11 cellular contexts compared by ENCODE assay signal in the genomic region with DNA sequence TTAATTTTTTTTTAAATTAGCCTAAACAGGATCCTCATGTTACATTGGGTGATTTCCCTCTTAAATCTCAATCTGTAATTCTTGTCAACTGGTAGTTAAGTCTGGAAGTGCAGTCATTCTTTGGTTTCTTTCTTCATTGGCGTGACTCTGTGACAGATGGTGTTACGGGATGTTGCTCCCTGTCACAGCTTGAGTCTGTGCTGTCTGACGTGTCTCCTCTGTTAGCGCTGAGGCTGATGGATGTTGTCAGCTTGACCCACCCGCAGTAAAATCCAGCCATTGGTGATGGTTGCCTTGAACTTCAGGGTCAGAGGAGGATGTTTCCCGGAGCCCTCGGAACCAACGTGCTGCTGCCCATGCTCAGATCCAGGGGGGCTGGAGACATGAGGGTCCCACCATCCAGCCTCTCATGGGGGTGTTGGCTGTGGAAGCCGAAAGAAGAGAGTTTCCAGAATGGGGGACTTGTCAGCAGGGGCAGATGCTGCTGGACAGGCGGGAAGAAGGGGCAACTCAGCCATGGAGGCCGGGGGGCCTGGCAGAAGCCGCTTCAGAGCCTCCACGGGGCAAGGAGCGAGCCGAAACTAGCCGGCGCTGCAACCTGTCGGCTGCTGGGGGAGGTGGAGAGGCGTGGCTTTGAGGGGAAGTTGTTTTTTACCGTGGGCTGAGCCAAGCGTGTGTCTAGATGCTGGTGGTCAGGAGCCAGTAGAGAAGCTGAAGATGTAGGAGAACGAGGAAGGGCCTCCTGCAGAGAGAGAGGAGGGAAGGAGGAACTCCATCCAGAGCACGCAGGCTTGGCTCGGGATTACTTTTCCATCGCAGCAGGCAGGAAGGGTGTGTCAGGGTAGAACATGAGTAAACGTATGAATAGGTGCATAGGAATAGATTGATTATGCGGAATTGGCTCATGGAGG. TPM values are rescaled to one million over a fixed set of nuclear protein-coding genes. Genes with fewer than 3 reads are reported as not detected.
DNase-seq lines count a peak whose midpoint lies in the region; ATAC-seq, FAIRE-seq and TF ChIP-seq lines count a peak whose summit lies in the region.
"Had no signal": no experiment of that assay in that cellular context is flagged by ENCODE, and none has a peak within 500 bp of the region (broad histone marks: within the 10 kb centered on the region; RNA-seq: fewer than 3 reads in every experiment).

No MANE protein-coding gene starts in this region.

- intact Hi-C loops in heart left ventricle (cut with DNase I) (loop anchor here in 8 of 10 donors (2.0 to 10.0 kb wide), 4 partner anchors 37 to 51 kb away; no protein-coding TSS in a partner anchor), Right ventricle myocardium inferior (cut with DNase I) (loop anchor here (5.0 kb wide), 1 partner anchor 37 kb away; no protein-coding TSS in a partner anchor), K562 (cut with micrococcal nuclease) (no loop called here), vagina (cut with DNase I) (no loop called here)

- H2BK5ac ChIP-seq in mesenchymal stem cell (ENCODE audit: low read depth, low read length, poor library complexity, severe bottlenecking), result no peak overlapping the region

- H2BK120ac ChIP-seq in mesenchymal stem cell (ENCODE audit: low read depth, low read length), result no peak overlapping the region

- H3K27me3 ChIP-seq in heart left ventricle, result no peaks in the 10 kb centered on the region
- H3K27me3 ChIP-seq in K562 (ENCODE audit: control insufficient read depth in 2 of 2, insufficient read depth in 2 of 2, low read length in 2 of 2), result no peaks in the 10 kb centered on the region
- no peaks in the 10 kb centered on the region for H3K27me3 ChIP-seq in mesenchymal stem cell (ENCODE audit: control insufficient read depth in 1 of 2, insufficient read depth in 1 of 2, low read length in 2 of 2)
- no peaks in the 10 kb centered on the region for H3K27me3 ChIP-seq in vagina
- H3K27me3 ChIP-seq: testis had no signal

- no peak overlapping the region for H2AK5ac ChIP-seq in mesenchymal stem cell (ENCODE audit: low read length, severe bottlenecking)

- no TSS peak for BruUV-seq in K562 (replicated peaks; lab: Mats Ljungman, UMichigan)

- H3K9me1 ChIP-seq in K562 (ENCODE audit: control insufficient read depth, insufficient read depth, low read length), result peaks cover 21% of the 10 kb centered on the region

- peaks cover 0 to 48% (median 26%) of the 10 kb centered on the region in 9 donors for H3K36me3 ChIP-seq in heart left ventricle
- H3K36me3 ChIP-seq in K562 (ENCODE audit: control insufficient read depth, insufficient read depth, low read length), result peaks cover 57% of the 10 kb centered on the region; the same call in 2 of the 3 replicates
- peaks cover 36 to 47% of the 10 kb centered on the region in 2 experiments for H3K36me3 ChIP-seq in mesenchymal stem cell (ENCODE audit: control insufficient read depth in 1 of 2, insufficient read depth in 2 of 2, low read depth in 1 of 2, low read length in 2 of 2)
- peaks cover 0 to 15% of the 10 kb centered on the region in 2 donors for H3K36me3 ChIP-seq in vagina

- H3K23ac ChIP-seq in mesenchymal stem cell (ENCODE audit: low read length in 2 of 2), result no peak overlapping the region

- POLR2A ChIA-PET in K562 (lab: Yijun Ruan, JAX), result interaction anchor here (1.0 to 1.4 kb wide), 2 partner anchors 19 to 28 kb away, joined by 3 read pairs; no protein-coding TSS in a partner anchor

- FAIRE-seq in K562 (lab: Jason Lieb, UNC), result no peak

- peak overlapping the region in 11 of 12 donors; percentile 52 to 97 (median 82) for H3K27ac ChIP-seq in heart left ventricle
- no peak overlapping the region; the same call in 2 of the 3 replicates for H3K27ac ChIP-seq in K562 (ENCODE audit: extremely low read depth, low read depth, low read length)
- no peak overlapping the region for H3K27ac ChIP-seq in mesenchymal stem cell (ENCODE audit: low read length, poor library complexity, severe bottlenecking)
- peak overlapping the region; percentile 95 for H3K27ac ChIP-seq in vagina
- H3K27ac ChIP-seq: C4-2B, testis had no signal

- H3K4me1 ChIP-seq in heart left ventricle (peaks cover 23 to 82% (median 59%) of the 10 kb centered on the region in 12 donors), K562 (replicated peaks in 1 of 2; ENCODE audit: control insufficient read depth in 2 of 2, insufficient read depth in 2 of 2, low read length in 2 of 2) (peaks cover 17 to 35% of the 10 kb centered on the region in 2 experiments), mesenchymal stem cell (ENCODE audit: control insufficient read depth, insufficient read depth, low read depth, low read length) (peaks cover 27% of the 10 kb centered on the region), vagina (peaks cover 69% of the 10 kb centered on the region)

- peaks cover 72% of the 10 kb centered on the region for H3K79me2 ChIP-seq in K562 (ENCODE audit: control insufficient read depth, insufficient read depth, low read length)

- WGBS in heart left ventricle, 4 donors, result 66 to 76% (median 73%) methylated on average over 27 of the region's 27 CpGs
- 80% methylated on average over 25 of the region's 27 CpGs for WGBS in K562 (ENCODE audit: insufficient coverage, low coverage, missing lambda C conversion rate)
- 84% methylated on average over 27 of the region's 27 CpGs for WGBS in mesenchymal stem cell

- H3K4me3 ChIP-seq in heart left ventricle (no peak overlapping the region), K562 (no peak overlapping the region), mesenchymal stem cell (ENCODE audit: insufficient read depth in 1 of 2, low read depth in 1 of 2, low read length in 2 of 2) (no peak overlapping the region), vagina (no peak overlapping the region)
- H3K4me3 ChIP-seq: testis had no signal

- CTCF ChIA-PET in K562 (lab: Yijun Ruan, JAX; ENCODE audit: low intra/inter-chr PET ratio), result no interaction called here

- H3K14ac ChIP-seq in mesenchymal stem cell (ENCODE audit: low read length in 2 of 2), result no peak overlapping the region

- H3K4ac ChIP-seq in mesenchymal stem cell (ENCODE audit: low read depth in 1 of 2, low read length in 2 of 2), result no peak overlapping the region

- H3K4me2 ChIP-seq in K562 (ENCODE audit: insufficient read depth, low read length) (no peak overlapping the region), mesenchymal stem cell (ENCODE audit: low read length, poor library complexity, severe bottlenecking) (no peak overlapping the region)

- TF ChIP-seq EP300 in K562 (IDR thresholded peaks at IDR 0.05; ENCODE audit: low read length), result no peak

- H3K9me3 ChIP-seq in heart left ventricle (no peaks in the 10 kb centered on the region), K562 (replicated peaks; ENCODE audit: control insufficient read depth, insufficient read depth, low read depth, low read length) (no peaks in the 10 kb centered on the region), mesenchymal stem cell (ENCODE audit: control insufficient read depth, low read length) (no peaks in the 10 kb centered on the region), vagina (no peaks in the 10 kb centered on the region)
- H3K9me3 ChIP-seq: testis had no signal

- peak in 2 of 4 donors; percentile 5 to 7 for ATAC-seq in heart left ventricle
- ATAC-seq in Right ventricle myocardium inferior, result no peak
- ATAC-seq in K562, result no peak
- no peak for ATAC-seq in GM18909 (IDR thresholded peaks at IDR 0.05; ENCODE audit: poor library complexity, unreplicated experiment)

- H2BK12ac ChIP-seq in mesenchymal stem cell (ENCODE audit: low read length in 2 of 2), result peak overlapping the region in 1 of 2 experiments; percentile 21

- in situ Hi-C loops in K562 (cut with MboI), result no loop called here

- no peak overlapping the region for H2BK15ac ChIP-seq in mesenchymal stem cell (ENCODE audit: low read depth, poor library complexity, severe bottlenecking)

- H4K91ac ChIP-seq in mesenchymal stem cell (ENCODE audit: low read length), result peak overlapping the region; percentile 47

- no peak for TF ChIP-seq RAD21 in K562 (CRISPR knock-in tag; conservative IDR thresholded peaks at IDR 0.05 in 1 of 2, IDR thresholded peaks at IDR 0.05 in 1 of 2)

- peak overlapping the region; percentile 55 for H4K8ac ChIP-seq in mesenchymal stem cell (ENCODE audit: low read length)

- H3K9ac ChIP-seq in K562 (ENCODE audit: insufficient read depth in 1 of 2, low read depth in 2 of 2, low read length in 2 of 2) (peak overlapping the region in 1 of 2 experiments; percentile 73; a peak in 2 of 4 replicates), mesenchymal stem cell (ENCODE audit: low read length) (peak overlapping the region; percentile 62)

- H3K18ac ChIP-seq in mesenchymal stem cell (ENCODE audit: low read depth in 1 of 2, low read length in 2 of 2), result no peak overlapping the region

- TF ChIP-seq CTCF in heart left ventricle (IDR thresholded peaks at IDR 0.05) (no peak), K562 (IDR thresholded peaks at IDR 0.05 in 2 of 3, conservative IDR thresholded peaks at IDR 0.05 in 1 of 3; ENCODE audit: insufficient read depth in 2 of 3, low read depth in 1 of 3, low read length in 3 of 3) (no peak), vagina (IDR thresholded peaks at IDR 0.05) (no peak)

- DNase-seq in heart left ventricle, result peak in 1 of 5 donors; percentile 9
- DNase-seq in Right ventricle myocardium inferior (ENCODE audit: missing footprints), result no peak
- no peak for DNase-seq in K562 (ENCODE audit: extremely low read depth in 1 of 4, low spot score in 3 of 4)
- peak; percentile 11 for DNase-seq in mesenchymal stem cell
- DNase-seq in vagina (ENCODE audit: extremely low spot score in 2 of 2), result no peak
- DNase-seq in NCI-H2081 (lab: John Stamatoyannopoulos, UW), result no peak
- no peak for DNase-seq in globus pallidus (ENCODE audit: low spot score)
- DNase-seq: activated CD8-positive, alpha-beta memory T cell treated with anti-CD3 and anti-CD28 coated beads, Interleukin-2, amount 50 U/mL, for 4 hours had no signal

- TF ChIP-seq POLR2A in heart left ventricle (IDR thresholded peaks at IDR 0.05) (no peak), K562 (conservative IDR thresholded peaks at IDR 0.05) (no peak), vagina (IDR thresholded peaks at IDR 0.05) (no peak)

- peaks cover 39% of the 10 kb centered on the region for H3K79me1 ChIP-seq in mesenchymal stem cell (replicated peaks; ENCODE audit: low read length, poor library complexity, severe bottlenecking)

- H2AFZ ChIP-seq in K562 (ENCODE audit: low read depth, low read length) (no peak overlapping the region), mesenchymal stem cell (ENCODE audit: low read depth, low read length) (no peak overlapping the region)

- peaks cover 29% of the 10 kb centered on the region; the same call in 1 of the 2 replicates for H4K20me1 ChIP-seq in K562 (replicated peaks; ENCODE audit: control insufficient read depth, insufficient read depth, low read length)

RNA-seq across cellular contexts. Expression of gene SUN1, which starts 3.5 kb away (rescaled TPM):
- 100 to 1,000 TPM; 117 to 203 (median 157) TPM for total RNA-seq in heart left ventricle
- polyA plus RNA-seq in heart left ventricle, result 100 to 1,000 TPM; 111 to 148 TPM
- total RNA-seq in Right ventricle myocardium inferior, result 176 TPM
- 527 and 872 TPM in 2 replicates for total RNA-seq in K562 (2011; cell fraction: chromatin; rRNA removed; ENCODE audit: low replicate concordance)
- total RNA-seq in K562 (2011; cell fraction: nucleolus; rRNA removed), result 542 and 585 TPM in 2 replicates
- 348 and 489 TPM in 2 replicates for total RNA-seq in K562 (2011; cell fraction: nucleoplasm; rRNA removed)
- 80.5 and 86.7 TPM in 2 replicates for total RNA-seq in K562 (2014; rRNA removed)
- 38.9 and 42.3 TPM in 2 replicates for total RNA-seq in K562 (2014; rRNA removed; fragmentation: Illumina TruSeq; extraction: Trizol)
- 49.2 and 53.5 TPM in 2 replicates for total RNA-seq in K562 (2015; rRNA removed; fragmentation: Illumina TruSeq; extraction: Trizol)
- 81.9 and 101 TPM in 2 replicates for total RNA-seq in K562 (2021)
- 132 and 143 TPM in 2 replicates for polyA plus RNA-seq in K562 (2011; rRNA removed)
- polyA plus RNA-seq in K562 (2011; cell fraction: cytosol; rRNA removed), result 249 and 254 TPM in 2 replicates
- polyA plus RNA-seq in K562 (2011; cell fraction: nucleus; rRNA removed), result 889 and 1,080 TPM in 2 replicates
- 107 and 112 TPM in 2 replicates for polyA plus RNA-seq in K562 (2012)
- 62.3 and 88.2 TPM in 2 replicates for polyA plus RNA-seq in K562 (2014; fragmentation: Illumina TruSeq; extraction: Trizol)
- 10 to 100 TPM; 36.8 TPM for polyA plus RNA-seq in K562 (2014; fragmentation: Nextera tagmentation; extraction: Ambion mirVana)
- 105 and 119 TPM in 2 replicates for polyA plus RNA-seq in K562 (2014; rRNA removed)
- 72.4 and 98.1 TPM in 2 replicates for polyA minus RNA-seq in K562 (2011; rRNA and poly(A)+ RNA removed)
- 47.4 and 59.7 TPM in 2 replicates for polyA minus RNA-seq in K562 (2011; cell fraction: cytosol; rRNA and poly(A)+ RNA removed)
- polyA minus RNA-seq in K562 (2011; cell fraction: nucleus; rRNA and poly(A)+ RNA removed), result 245 and 267 TPM in 2 replicates
- polyA plus RNA-seq in mesenchymal stem cell (2013, experiment 1 of 2), result 67.0 TPM
- 68.6 TPM for polyA plus RNA-seq in mesenchymal stem cell (2013, experiment 2 of 2)
- 170 TPM for total RNA-seq in vagina

RNA-seq across cellular contexts. Expression of gene GET4, which starts 40.6 kb away (rescaled TPM):
- total RNA-seq in heart left ventricle (10 to 100 TPM; 14.6 to 27.3 (median 18.6) TPM), Right ventricle myocardium inferior (19.1 TPM), K562 (2014; rRNA removed) (111 and 135 TPM in 2 replicates), K562 (2014; rRNA removed; fragmentation: Illumina TruSeq; extraction: Trizol) (13.0 and 15.7 TPM in 2 replicates), K562 (2015; rRNA removed; fragmentation: Illumina TruSeq; extraction: Trizol) (37.9 and 40.4 TPM in 2 replicates), K562 (2021) (83.3 and 89.9 TPM in 2 replicates), vagina (35.8 TPM)
- polyA plus RNA-seq in heart left ventricle (10 to 100 TPM; 19.7 to 34.1 TPM), K562 (2011; rRNA removed) (45.0 and 45.4 TPM in 2 replicates), K562 (2014; fragmentation: Illumina TruSeq; extraction: Trizol) (33.2 and 48.4 TPM in 2 replicates), K562 (2014; fragmentation: Nextera tagmentation; extraction: Ambion mirVana) (1 to 10 TPM in 1 of 2 experiments, under 1 TPM in 1; 0.99 to 2.0 TPM), K562 (2014; rRNA removed) (122 and 151 TPM in 2 replicates)
- 48.4 and 118 TPM in 2 replicates for total RNA-seq in K562 (2011; cell fraction: chromatin; rRNA removed; ENCODE audit: low replicate concordance)
- total RNA-seq in K562 (2011; cell fraction: nucleolus; rRNA removed), result 96.6 and 125 TPM in 2 replicates
- total RNA-seq in K562 (2011; cell fraction: nucleoplasm; rRNA removed), result 56.0 and 71.4 TPM in 2 replicates
- polyA plus RNA-seq in K562 (2011; cell fraction: cytosol; rRNA removed), result 69.2 and 135 TPM in 2 replicates
- 114 and 189 TPM in 2 replicates for polyA plus RNA-seq in K562 (2011; cell fraction: nucleus; rRNA removed)
- 53.9 and 82.1 TPM in 2 replicates for polyA plus RNA-seq in K562 (2012)
- polyA minus RNA-seq in K562 (2011; rRNA and poly(A)+ RNA removed), result 8.6 and 13.3 TPM in 2 replicates
- polyA minus RNA-seq in K562 (2011; cell fraction: cytosol; rRNA and poly(A)+ RNA removed), result 24.0 and 28.9 TPM in 2 replicates
- 24.9 and 29.6 TPM in 2 replicates for polyA minus RNA-seq in K562 (2011; cell fraction: nucleus; rRNA and poly(A)+ RNA removed)
- polyA plus RNA-seq in mesenchymal stem cell (2013, experiment 1 of 2), result 23.7 TPM
- 23.3 TPM for polyA plus RNA-seq in mesenchymal stem cell (2013, experiment 2 of 2)

Comparison
In these comparisons a context has a peak if more than half of its experiments do, and no peak if none do; other contexts are left out.
1. H3K27ac ChIP-seq: peak in heart left ventricle (11 of 12) and vagina (single experiment); none in K562 (single experiment) and mesenchymal stem cell (single experiment).
2. intact Hi-C loops: an anchor here in heart left ventricle (2.0 to 10.0 kb wide) and Right ventricle myocardium inferior (5.0 kb wide); none called in K562 and vagina.